8 cellular contexts compared by ENCODE assay signal in the genomic region with DNA sequence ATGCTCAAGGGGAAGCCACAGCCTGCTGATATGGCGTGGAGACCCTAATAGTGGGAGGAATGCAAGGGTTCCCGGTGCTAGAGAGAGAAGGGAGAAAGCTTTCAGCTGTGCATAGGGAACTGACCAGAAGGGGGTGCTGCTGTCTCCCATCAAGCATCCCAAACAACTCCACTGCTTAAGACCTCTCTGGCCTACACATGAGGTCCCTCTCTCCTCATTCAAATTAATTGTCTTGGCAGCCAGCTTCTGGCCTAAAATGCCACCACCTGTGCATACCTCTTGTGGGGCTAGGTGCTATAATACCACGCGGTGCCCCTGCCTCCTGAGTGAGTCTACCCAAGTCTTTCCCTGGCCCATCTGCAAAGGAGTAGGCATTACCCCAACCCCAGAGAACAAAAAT. TPM values are rescaled to one million over a fixed set of nuclear protein-coding genes. Genes with fewer than 3 reads are reported as not detected.
DNase-seq lines count a peak whose midpoint lies in the region; ATAC-seq and TF ChIP-seq lines count a peak whose summit lies in the region.

No MANE protein-coding gene starts in this region.

- TF ChIP-seq EP300 in sigmoid colon (IDR thresholded peaks at IDR 0.05), result no peak

- H3K4me3 ChIP-seq in adipocyte (ENCODE audit: low read length) (no peak overlapping the region), heart right ventricle (no peak overlapping the region), sigmoid colon (no peak overlapping the region)

- DNase-seq in Daoy (ENCODE audit: low read depth) (peak; percentile 63), KBM-7 (peak; percentile 82), SK-N-DZ (ENCODE audit: low spot score) (peak; percentile 42), adipocyte (ENCODE audit: low read depth) (peak; percentile 75), heart right ventricle (peak in 1 of 2 donors; percentile 72), sigmoid colon (peak; percentile 85)

- intact Hi-C loops in heart right ventricle (cut with DNase I) (loop anchor here in 4 of 10 donors (5.0 to 10.0 kb wide), 2 partner anchors 36 to 78 kb away; no protein-coding TSS in a partner anchor), sigmoid colon (cut with DNase I) (loop anchor here (1.0 to 10.0 kb wide), 3 partner anchors 28 to 332 kb away; partner anchors contain the start of genes AP5S1 and SPEF1)

- H3K27ac ChIP-seq in heart right ventricle (peak overlapping the region in 3 of 10 donors; percentile 30 to 56 (median 48)), sigmoid colon (peak overlapping the region in 2 of 4 donors; percentile 21 to 48)

- ATAC-seq in heart right ventricle (peak; percentile 53 to 87 (median 69)), GM21723 (IDR thresholded peaks at IDR 0.05; ENCODE audit: unreplicated experiment) (no peak), GM19467 (IDR thresholded peaks at IDR 0.05; ENCODE audit: unreplicated experiment) (no peak)

- H3K9me3 ChIP-seq in adipocyte (ENCODE audit: control insufficient read depth, low read length) (no peaks in the 10 kb centered on the region), heart right ventricle (no peaks in the 10 kb centered on the region), sigmoid colon (no peaks in the 10 kb centered on the region)

- 38 to 42% methylated on average over 4 of the region's 4 CpGs for WGBS in heart right ventricle, 2 donors
- WGBS in sigmoid colon, 2 donors, result 46% methylated on average over 4 of the region's 4 CpGs

- peak overlapping the region; percentile 34 for H3K9ac ChIP-seq in adipocyte (ENCODE audit: low read length)

- peaks cover 9% of the 10 kb centered on the region for H3K36me3 ChIP-seq in adipocyte (ENCODE audit: control insufficient read depth, insufficient read depth, low read length, severe bottlenecking)
- H3K36me3 ChIP-seq in heart right ventricle, result peaks cover 0 to 55% (median 3%) of the 10 kb centered on the region in 9 donors
- peaks cover 0 to 68% (median 18%) of the 10 kb centered on the region in 4 donors for H3K36me3 ChIP-seq in sigmoid colon

- H3K4me1 ChIP-seq in adipocyte (ENCODE audit: control insufficient read depth, insufficient read depth, low read length), result peaks cover 25% of the 10 kb centered on the region
- H3K4me1 ChIP-seq in heart right ventricle, result peaks cover 0 to 64% (median 22%) of the 10 kb centered on the region in 9 donors
- H3K4me1 ChIP-seq in sigmoid colon, result peaks cover 0 to 21% (median 8%) of the 10 kb centered on the region in 4 donors

- TF ChIP-seq POLR2A in sigmoid colon (IDR thresholded peaks at IDR 0.05), result no peak

- TF ChIP-seq CTCF in heart right ventricle (IDR thresholded peaks at IDR 0.05) (peak; percentile 60 to 85 (median 79)), sigmoid colon (IDR thresholded peaks at IDR 0.05) (peak; percentile 55 to 79 (median 74))

- H3K27me3 ChIP-seq in adipocyte (replicated peaks; ENCODE audit: control insufficient read depth, insufficient read depth, low read length), result no peaks in the 10 kb centered on the region
- peaks cover 0 to 21% (median 9%) of the 10 kb centered on the region in 7 donors for H3K27me3 ChIP-seq in heart right ventricle
- peaks cover 0 to 11% (median 0%) of the 10 kb centered on the region in 3 donors for H3K27me3 ChIP-seq in sigmoid colon

- in situ Hi-C loops in KBM-7 (cut with MboI; ENCODE audit: low pct_unique_long_range_greater_than_20kb, low sequenced_read_pairs), result no loop called here

RNA-seq across cellular contexts. Expression of gene ADISSP, which starts 14.5 kb away (rescaled TPM):
- 39.4 and 40.4 TPM in 2 replicates for total RNA-seq in Daoy (2014; rRNA removed; shearing (Covaris generic))
- polyA plus RNA-seq in SK-N-DZ (2014; cell fraction: cytosol; rRNA removed), result 110 and 116 TPM in 2 replicates
- polyA plus RNA-seq in SK-N-DZ (2014; cell fraction: nucleus; rRNA removed), result 63.6 and 72.6 TPM in 2 replicates
- total RNA-seq in heart right ventricle, result 10 to 100 TPM in 4 of 10 donors, 1 to 10 TPM in 6; 7.7 to 15.7 (median 9.7) TPM
- 10 to 100 TPM; 14.6 to 21.0 TPM for polyA plus RNA-seq in heart right ventricle
- 100 to 1,000 TPM in 1 of 4 donors, 10 to 100 TPM in 3; 53.2 to 116 (median 69.6) TPM for total RNA-seq in sigmoid colon
- 10 to 100 TPM; 15.7 to 38.1 (median 18.0) TPM for polyA plus RNA-seq in sigmoid colon

RNA-seq across cellular contexts. Expression of gene HSPA12B, which starts 20.6 kb away (rescaled TPM):
- 0.17 TPM in 1 of 2 replicates, not detected in the other for total RNA-seq in Daoy (2014; rRNA removed; shearing (Covaris generic))
- 4.1 and 5.6 TPM in 2 replicates for polyA plus RNA-seq in SK-N-DZ (2014; cell fraction: cytosol; rRNA removed)
- 13.5 and 16.3 TPM in 2 replicates for polyA plus RNA-seq in SK-N-DZ (2014; cell fraction: nucleus; rRNA removed)
- total RNA-seq in heart right ventricle (10 to 100 TPM in 7 of 10 donors, 1 to 10 TPM in 3; 8.4 to 26.5 (median 11.2) TPM), sigmoid colon (10 to 100 TPM in 1 of 4 donors, 1 to 10 TPM in 3; 2.2 to 10.5 (median 7.8) TPM)
- polyA plus RNA-seq in heart right ventricle (10 to 100 TPM; 19.7 to 21.7 TPM), sigmoid colon (1 to 10 TPM in 2 of 3 donors, under 1 TPM in 1; 0.69 to 7.8 (median 2.9) TPM)

RNA-seq across cellular contexts. Expression of gene SPEF1, which starts 28.1 kb away (rescaled TPM):
- 0.51 TPM in 1 of 2 replicates, not detected in the other for total RNA-seq in Daoy (2014; rRNA removed; shearing (Covaris generic))
- polyA plus RNA-seq in SK-N-DZ (2014; cell fraction: cytosol; rRNA removed), result 0.17 and 0.62 TPM in 2 replicates
- polyA plus RNA-seq in SK-N-DZ (2014; cell fraction: nucleus; rRNA removed), result 0.20 and 3.4 TPM in 2 replicates
- total RNA-seq in heart right ventricle (under 1 TPM in 6 of 10 donors, not detected in 4; 0.16 to 0.47 (median 0.23) TPM), sigmoid colon (under 1 TPM in 1 of 4 donors, not detected in 3; 0.81 TPM)
- polyA plus RNA-seq in heart right ventricle (under 1 TPM; 0.07 to 0.29 TPM), sigmoid colon (under 1 TPM in 1 of 3 donors, not detected in 2; 0.12 TPM)

RNA-seq across cellular contexts. Expression of gene CENPB, which starts 33.4 kb away (rescaled TPM):
- total RNA-seq in Daoy (2014; rRNA removed; shearing (Covaris generic)), result 91.3 and 94.1 TPM in 2 replicates
- 48.5 and 68.5 TPM in 2 replicates for polyA plus RNA-seq in SK-N-DZ (2014; cell fraction: cytosol; rRNA removed)
- 30.1 and 42.8 TPM in 2 replicates for polyA plus RNA-seq in SK-N-DZ (2014; cell fraction: nucleus; rRNA removed)
- total RNA-seq in heart right ventricle (10 to 100 TPM; 52.3 to 95.7 (median 67.7) TPM), sigmoid colon (10 to 100 TPM; 73.4 to 99.9 (median 84.3) TPM)
- polyA plus RNA-seq in heart right ventricle (10 to 100 TPM; 52.9 to 76.5 TPM), sigmoid colon (10 to 100 TPM; 52.7 to 71.4 (median 58.9) TPM)

RNA-seq across cellular contexts. Expression of gene SIGLEC1, which starts 40.7 kb away (rescaled TPM):
- total RNA-seq in Daoy (2014; rRNA removed; shearing (Covaris generic)), result not detected in 2 replicates
- not detected in 2 replicates for polyA plus RNA-seq in SK-N-DZ (2014; cell fraction: cytosol; rRNA removed)
- polyA plus RNA-seq in SK-N-DZ (2014; cell fraction: nucleus; rRNA removed), result not detected in 2 replicates
- total RNA-seq in heart right ventricle (10 to 100 TPM in 2 of 10 donors, 1 to 10 TPM in 8; 1.3 to 22.4 (median 2.8) TPM), sigmoid colon (10 to 100 TPM in 3 of 4 donors, 1 to 10 TPM in 1; 9.9 to 17.1 (median 10.2) TPM)
- polyA plus RNA-seq in heart right ventricle (10 to 100 TPM in 1 of 2 donors, 1 to 10 TPM in 1; 1.8 to 13.0 TPM), sigmoid colon (1 to 10 TPM; 2.4 to 6.9 (median 5.3) TPM)

Comparison
In these comparisons a context has a peak if more than half of its experiments do, and no peak if none do; other contexts are left out.
1. ATAC-seq: peak in heart right ventricle (8 of 8); none in GM21723 (single experiment) and GM19467 (single experiment).